1 cellular context compared by ENCODE assay signal in the genomic region with DNA sequence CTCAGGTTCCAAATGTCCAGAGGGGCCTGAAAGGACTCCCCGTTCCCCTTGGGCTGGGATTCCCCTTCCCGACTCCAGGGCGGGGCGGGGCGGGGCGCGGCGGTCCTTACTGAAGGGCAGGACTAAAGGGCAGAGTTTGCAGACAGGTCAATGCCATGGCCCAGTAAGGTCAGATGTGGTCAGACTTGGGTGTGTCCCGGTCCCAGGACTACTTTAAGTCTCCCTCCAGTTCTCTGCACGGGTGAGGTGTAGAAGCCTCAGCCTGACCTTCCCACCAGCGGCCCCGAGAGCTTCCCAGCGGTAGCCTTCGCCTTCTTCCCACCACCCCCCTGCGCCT.
A peak's percentile ranks its signal among the peaks of the same experiment; 100 is the strongest.
TF ChIP-seq lines count a peak whose summit lies in the region.

No MANE protein-coding gene starts in this region.

TF ChIP-seq in HepG2, 621 proteins besides CTCF, POLR2A, EP300 and RAD21:
- TF ChIP-seq HNRNPH1 (optimal IDR thresholded peaks at IDR 0.05; ENCODE audit: low read depth, low read length) (peak; percentile 41), RARA (CRISPR knock-in tag; IDR thresholded peaks at IDR 0.05) (peak; percentile 97), PAF1 (CRISPR knock-in tag; IDR thresholded peaks at IDR 0.05) (no peak), NCOR1 (IDR thresholded peaks at IDR 0.05; ENCODE audit: borderline replicate concordance, low read length) (peak; percentile 65; the same call in 1 of the 2 replicates), SKI (IDR thresholded peaks at IDR 0.05; ENCODE audit: partially characterized antibody) (peak; percentile 97), PRMT3 (CRISPR knock-in tag; IDR thresholded peaks at IDR 0.05; ENCODE audit: borderline replicate concordance, low read depth) (no peak), ELF3 (CRISPR knock-in tag; IDR thresholded peaks at IDR 0.05) (no peak), ZFP82 (CRISPR knock-in tag; IDR thresholded peaks at IDR 0.05; ENCODE audit: borderline replicate concordance) (peak; percentile 53; the same call in 1 of the 2 replicates), CSRNP1 (CRISPR knock-in tag; IDR thresholded peaks at IDR 0.05) (peak; percentile 18; the same call in 1 of the 2 replicates), TBL1XR1 (IDR thresholded peaks at IDR 0.05; ENCODE audit: borderline replicate concordance, low read length, partially characterized antibody) (peak; percentile 86), BCL6 (CRISPR knock-in tag; IDR thresholded peaks at IDR 0.05) (0 out of 2 replicates have a peak, but pooled peaks have one; percentile 15), SOX13 (IDR thresholded peaks at IDR 0.05) (no peak), SOX13 (CRISPR knock-in tag; conservative IDR thresholded peaks at IDR 0.05 in 1 of 2, IDR thresholded peaks at IDR 0.05 in 1 of 2) (peak in 1 of 2 experiments; percentile 14; a peak in 1 of 4 replicates), MAFF (IDR thresholded peaks at IDR 0.05; ENCODE audit: low read depth, low read length) (no peak), NR2F2 (IDR thresholded peaks at IDR 0.05; ENCODE audit: borderline replicate concordance, low read depth) (peak; percentile 57; the same call in 1 of the 2 replicates), ZNF142 (CRISPR knock-in tag; IDR thresholded peaks at IDR 0.05) (no peak), MEIS2 (CRISPR knock-in tag; IDR thresholded peaks at IDR 0.05) (no peak), SP4 (CRISPR knock-in tag; IDR thresholded peaks at IDR 0.05) (0 out of 2 replicates have a peak, but pooled peaks have one; percentile 6), NR2F1 (CRISPR knock-in tag; IDR thresholded peaks at IDR 0.05) (peak; percentile 26 to 63; a peak in 2 of 4 replicates), NR2F6 (IDR thresholded peaks at IDR 0.05) (peak; percentile 83), NR2F6 (CRISPR knock-in tag; IDR thresholded peaks at IDR 0.05) (peak; percentile 68), RXRA (CRISPR knock-in tag; IDR thresholded peaks at IDR 0.05) (peak; percentile 97), HNF4A (CRISPR knock-in tag; IDR thresholded peaks at IDR 0.05) (0 out of 2 replicates have a peak, but pooled peaks have one; percentile 7), ZNF547 (CRISPR knock-in tag; IDR thresholded peaks at IDR 0.05) (0 out of 2 replicates have a peak, but pooled peaks have one; percentile 18), SKIL (CRISPR knock-in tag; IDR thresholded peaks at IDR 0.05; ENCODE audit: borderline replicate concordance) (peak; percentile 90), KDM5A (IDR thresholded peaks at IDR 0.05; ENCODE audit: borderline replicate concordance, low read length) (no peak), PITX1 (CRISPR knock-in tag; IDR thresholded peaks at IDR 0.05) (0 out of 2 replicates have a peak, but pooled peaks have one; percentile 7), CREM (IDR thresholded peaks at IDR 0.05) (peak; percentile 26; the same call in 1 of the 2 replicates), CREM (CRISPR knock-in tag; IDR thresholded peaks at IDR 0.05) (no peak)
- TF ChIP-seq, protein P1, sequence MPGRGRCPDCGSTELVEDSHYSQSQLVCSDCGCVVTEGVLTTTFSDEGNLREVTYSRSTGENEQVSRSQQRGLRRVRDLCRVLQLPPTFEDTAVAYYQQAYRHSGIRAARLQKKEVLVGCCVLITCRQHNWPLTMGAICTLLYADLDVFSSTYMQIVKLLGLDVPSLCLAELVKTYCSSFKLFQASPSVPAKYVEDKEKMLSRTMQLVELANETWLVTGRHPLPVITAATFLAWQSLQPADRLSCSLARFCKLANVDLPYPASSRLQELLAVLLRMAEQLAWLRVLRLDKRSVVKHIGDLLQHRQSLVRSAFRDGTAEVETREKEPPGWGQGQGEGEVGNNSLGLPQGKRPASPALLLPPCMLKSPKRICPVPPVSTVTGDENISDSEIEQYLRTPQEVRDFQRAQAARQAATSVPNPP (CRISPR knock-in tag; IDR thresholded peaks at IDR 0.05): no peak
- TF ChIP-seq, protein P2, sequence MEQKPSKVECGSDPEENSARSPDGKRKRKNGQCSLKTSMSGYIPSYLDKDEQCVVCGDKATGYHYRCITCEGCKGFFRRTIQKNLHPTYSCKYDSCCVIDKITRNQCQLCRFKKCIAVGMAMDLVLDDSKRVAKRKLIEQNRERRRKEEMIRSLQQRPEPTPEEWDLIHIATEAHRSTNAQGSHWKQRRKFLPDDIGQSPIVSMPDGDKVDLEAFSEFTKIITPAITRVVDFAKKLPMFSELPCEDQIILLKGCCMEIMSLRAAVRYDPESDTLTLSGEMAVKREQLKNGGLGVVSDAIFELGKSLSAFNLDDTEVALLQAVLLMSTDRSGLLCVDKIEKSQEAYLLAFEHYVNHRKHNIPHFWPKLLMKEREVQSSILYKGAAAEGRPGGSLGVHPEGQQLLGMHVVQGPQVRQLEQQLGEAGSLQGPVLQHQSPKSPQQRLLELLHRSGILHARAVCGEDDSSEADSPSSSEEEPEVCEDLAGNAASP (CRISPR knock-in tag; IDR thresholded peaks at IDR 0.05; ENCODE audit: borderline replicate concordance): peak; percentile 58; the same call in 1 of the 2 replicates
- TF ChIP-seq, protein P3, sequence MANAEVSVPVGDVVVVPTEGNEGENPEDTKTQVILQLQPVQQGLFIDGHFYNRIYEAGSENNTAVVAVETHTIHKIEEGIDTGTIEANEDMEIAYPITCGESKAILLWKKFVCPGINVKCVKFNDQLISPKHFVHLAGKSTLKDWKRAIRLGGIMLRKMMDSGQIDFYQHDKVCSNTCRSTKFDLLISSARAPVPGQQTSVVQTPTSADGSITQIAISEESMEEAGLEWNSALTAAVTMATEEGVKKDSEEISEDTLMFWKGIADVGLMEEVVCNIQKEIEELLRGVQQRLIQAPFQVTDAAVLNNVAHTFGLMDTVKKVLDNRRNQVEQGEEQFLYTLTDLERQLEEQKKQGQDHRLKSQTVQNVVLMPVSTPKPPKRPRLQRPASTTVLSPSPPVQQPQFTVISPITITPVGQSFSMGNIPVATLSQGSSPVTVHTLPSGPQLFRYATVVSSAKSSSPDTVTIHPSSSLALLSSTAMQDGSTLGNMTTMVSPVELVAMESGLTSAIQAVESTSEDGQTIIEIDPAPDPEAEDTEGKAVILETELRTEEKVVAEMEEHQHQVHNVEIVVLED (CRISPR knock-in tag; IDR thresholded peaks at IDR 0.05; ENCODE audit: borderline replicate concordance): 0 out of 2 replicates have a peak, but pooled peaks have one; percentile 17
